10 cellular contexts compared by ENCODE assay signal in the genomic region with DNA sequence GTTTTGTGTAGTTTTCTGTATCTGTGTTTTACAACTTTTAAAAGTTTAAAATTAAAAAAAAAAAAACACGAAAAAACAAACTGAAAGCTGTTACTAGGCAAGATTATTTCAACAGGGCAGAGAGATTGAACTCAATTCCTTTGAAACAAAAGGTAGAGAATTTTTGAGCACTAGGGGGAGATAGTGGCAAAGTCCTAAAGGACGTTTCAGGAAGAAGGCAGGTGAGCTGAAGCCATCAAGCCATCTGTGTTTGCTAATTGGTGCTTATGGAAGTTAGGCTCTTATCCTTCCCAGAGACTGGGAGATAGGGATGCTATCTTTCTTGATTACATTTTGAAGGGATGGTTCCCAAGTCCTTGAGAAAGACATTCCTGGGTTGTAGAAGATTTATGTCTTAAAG.
DNase-seq lines count a peak whose midpoint lies in the region; ATAC-seq and FAIRE-seq lines count a peak whose summit lies in the region.
"Had no signal": no experiment of that assay in that cellular context is flagged by ENCODE, and none has a peak within 500 bp of the region (broad histone marks: within the 10 kb centered on the region; RNA-seq: fewer than 3 reads in every experiment).

No MANE protein-coding gene starts in this region.

- no peak for FAIRE-seq in small intestine (lab: Jason Lieb, UNC)

- in situ Hi-C loops in T47D (cut with HindIII; ENCODE audit: low pct_unique_long_range_greater_than_20kb, low sequenced_read_pairs), result no loop called here

- H3K36me3 Mint-ChIP-seq in activated T-helper 2 cell treated with anti-CD3 and anti-CD28 coated beads, Interferon-gamma antibody, Interleukin-2, Interleukin-4, amounts not matched to agents 10 μg/mL and 5 μg/mL and 100 μg/mL, durations not matched to agents 14 hours and 24 hours and 36 hours (ENCODE audit: low read depth), result no peaks in the 10 kb centered on the region
- H3K36me3 Mint-ChIP-seq: CD4-positive, CD25-positive, alpha-beta regulatory T cell; naive B cell had no signal

- no peak for ATAC-seq in GM18517 (IDR thresholded peaks at IDR 0.05; ENCODE audit: unreplicated experiment)

- peaks cover 2% of the 10 kb centered on the region for H3K27me3 Mint-ChIP-seq in activated T-helper 2 cell treated with anti-CD3 and anti-CD28 coated beads, Interferon-gamma antibody, Interleukin-2, Interleukin-4, amounts not matched to agents 10 μg/mL and 5 μg/mL and 100 μg/mL, durations not matched to agents 14 hours and 24 hours and 36 hours (ENCODE audit: low read depth)

- no peaks in the 10 kb centered on the region for H3K36me3 ChIP-seq in small intestine (ENCODE audit: control insufficient read depth in 2 of 2, insufficient read depth in 2 of 2, low read length in 2 of 2)

- no peaks in the 10 kb centered on the region for H3K4me1 Mint-ChIP-seq in activated T-helper 2 cell treated with anti-CD3 and anti-CD28 coated beads, Interferon-gamma antibody, Interleukin-2, Interleukin-4, amounts not matched to agents 10 μg/mL and 5 μg/mL and 100 μg/mL, durations not matched to agents 14 hours and 24 hours and 36 hours (ENCODE audit: low read depth)
- H3K4me1 Mint-ChIP-seq: CD4-positive, CD25-positive, alpha-beta regulatory T cell; naive B cell had no signal

- H3K27ac Mint-ChIP-seq in activated T-helper 2 cell treated with anti-CD3 and anti-CD28 coated beads, Interferon-gamma antibody, Interleukin-2, Interleukin-4, amounts not matched to agents 10 μg/mL and 5 μg/mL and 100 μg/mL, durations not matched to agents 14 hours and 24 hours and 36 hours, result no peak overlapping the region
- H3K27ac Mint-ChIP-seq: CD4-positive, CD25-positive, alpha-beta regulatory T cell had no signal

- no peaks in the 10 kb centered on the region for H3K4me1 ChIP-seq in small intestine (ENCODE audit: control insufficient read depth in 2 of 2, insufficient read depth in 1 of 2, low read depth in 1 of 2, low read length in 1 of 2)

- intact Hi-C loops in activated T-helper 2 cell treated with anti-CD3 and anti-CD28 coated beads, Interferon-gamma antibody, Interleukin-2, Interleukin-4, amounts not matched to agents 10 μg/mL and 5 μg/mL and 100 μg/mL, durations not matched to agents 14 hours and 24 hours and 36 hours (cut with micrococcal nuclease), result no loop called here

- H3K27ac ChIP-seq in small intestine (ENCODE audit: low read depth in 1 of 2, low read length in 1 of 2), result no peak overlapping the region

- H3K27me3 ChIP-seq in small intestine (ENCODE audit: control insufficient read depth in 2 of 2, insufficient read depth in 2 of 2, low read length in 2 of 2), result no peaks in the 10 kb centered on the region

- WGBS in small intestine, 3 donors, result 7 to 28% (median 12%) methylated on average over 2 of the region's 2 CpGs

- H3K9me3 Mint-ChIP-seq in activated T-helper 2 cell treated with anti-CD3 and anti-CD28 coated beads, Interferon-gamma antibody, Interleukin-2, Interleukin-4, amounts not matched to agents 10 μg/mL and 5 μg/mL and 100 μg/mL, durations not matched to agents 14 hours and 24 hours and 36 hours, result no peaks in the 10 kb centered on the region

- H3K4me3 ChIP-seq in small intestine (ENCODE audit: low read depth in 1 of 2, low read length in 2 of 2), result no peak overlapping the region

- peak; percentile 6 to 20 for DNase-seq in NOMO-1 (lab: John Stamatoyannopoulos, UW; ENCODE audit: unreplicated experiment in 2 of 2)
- no peak for DNase-seq in NOMO-1 treated with dmso at 0.1 percent for 144 hours (lab: John Stamatoyannopoulos, UW; ENCODE audit: unreplicated experiment)
- DNase-seq in NCI-H187 treated with DMSO at 0.1 percent for 48 hours (lab: John Stamatoyannopoulos, UW), result peak; percentile 12
- peak; percentile 44 to 81 for DNase-seq in T47D (ENCODE audit: low read depth in 1 of 2, low spot score in 1 of 2)
- DNase-seq in small intestine, result peak; percentile 22
- DNase-seq in activated T-helper 2 cell treated with anti-CD3 and anti-CD28 coated beads, Interferon-gamma antibody, Interleukin-2, Interleukin-4, amounts not matched to agents 10 μg/mL and 5 μg/mL and 100 μg/mL, durations not matched to agents 14 hours and 24 hours and 36 hours (ENCODE audit: low spot score), result no peak
- no peak for DNase-seq in epidermal melanocyte (ENCODE audit: insufficient read length, low spot score)
- DNase-seq: naive B cell had no signal

- no peak overlapping the region for H3K4me3 Mint-ChIP-seq in activated T-helper 2 cell treated with anti-CD3 and anti-CD28 coated beads, Interferon-gamma antibody, Interleukin-2, Interleukin-4, amounts not matched to agents 10 μg/mL and 5 μg/mL and 100 μg/mL, durations not matched to agents 14 hours and 24 hours and 36 hours (ENCODE audit: low read depth)
- H3K4me3 Mint-ChIP-seq: naive B cell had no signal

- H3K9me3 ChIP-seq in small intestine (ENCODE audit: control insufficient read depth, low read depth), result no peaks in the 10 kb centered on the region

Comparison
In these comparisons a context has a peak if more than half of its experiments do, and no peak if none do; other contexts are left out.
1. DNase-seq: peak in NOMO-1 (2 of 2), NCI-H187 treated with DMSO at 0.1 percent for 48 hours (single experiment), T47D (2 of 2) and small intestine (single experiment); none in NOMO-1 treated with dmso at 0.1 percent for 144 hours (single experiment), activated T-helper 2 cell treated with anti-CD3 and anti-CD28 coated beads, Interferon-gamma antibody, Interleukin-2, Interleukin-4, amounts not matched to agents 10 μg/mL and 5 μg/mL and 100 μg/mL, durations not matched to agents 14 hours and 24 hours and 36 hours (single experiment) and epidermal melanocyte (single experiment).